In the genomic region with DNA sequence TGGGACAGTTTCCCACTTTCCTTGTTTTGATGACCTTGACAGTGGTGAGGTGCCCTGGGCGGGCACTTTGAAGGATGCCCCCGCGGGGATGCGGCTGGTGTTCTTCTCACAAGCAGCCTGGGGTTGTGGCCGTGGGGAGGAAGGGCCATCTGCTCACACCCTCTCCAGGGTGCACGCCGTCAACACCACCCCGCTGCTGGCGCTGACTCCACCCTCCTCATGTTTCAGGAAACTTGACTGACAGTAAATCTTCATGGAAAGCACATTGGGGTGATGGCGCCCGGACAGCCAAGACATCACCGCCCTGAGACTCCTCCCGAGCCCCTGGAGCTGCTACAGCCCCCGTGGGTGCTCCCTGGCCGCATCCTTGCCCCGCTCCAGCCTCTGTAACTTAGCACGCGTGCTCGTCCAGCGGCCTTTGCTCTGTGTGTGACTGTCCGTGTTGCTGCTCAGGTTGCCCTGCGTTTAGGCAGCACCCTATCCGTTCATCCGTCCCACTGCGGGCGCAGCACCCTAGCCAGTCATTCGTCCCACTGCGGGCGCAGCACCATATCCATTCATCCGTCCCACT, we compare ENCODE assay signal across 23 cellular contexts.
DNase-seq lines count a peak whose midpoint lies in the region; ATAC-seq and TF ChIP-seq lines count a peak whose summit lies in the region.
"Had no signal": no experiment of that assay in that cellular context is flagged by ENCODE, and none has a peak within 500 bp of the region (broad histone marks: within the 10 kb centered on the region; RNA-seq: fewer than 3 reads in every experiment).

No MANE protein-coding gene starts in this region.

- RAD21 ChIA-PET in HCT116 (lab: Charles Lee; ENCODE audit: low non-redundant PET in 1 of 2, low total read pairs in 2 of 2, uncharacterized antibody in 2 of 2, unreplicated experiment in 2 of 2): no interaction called here

- TF ChIP-seq CTCF in HCT116 (IDR thresholded peaks at IDR 0.05 in 2 of 3, conservative IDR thresholded peaks at IDR 0.05 in 1 of 3; ENCODE audit: borderline replicate concordance in 1 of 3, insufficient read depth in 1 of 3, low read depth in 2 of 3, low read length in 2 of 3) (no peak), coronary artery (IDR thresholded peaks at IDR 0.05) (no peak), progenitor cell of endocrine pancreas (IDR thresholded peaks at IDR 0.05; ENCODE audit: unreplicated experiment) (no peak), brain microvascular endothelial cell (IDR thresholded peaks at IDR 0.05; ENCODE audit: low read depth, low read length, missing control alignments) (no peak)

- no peak overlapping the region for H2AFZ ChIP-seq in HCT116 (ENCODE audit: low read depth, low read length, poor library complexity, severe bottlenecking)

- H3K36me3 ChIP-seq in HCT116 (ENCODE audit: control insufficient read depth in 1 of 2, insufficient read depth in 2 of 2, low read length in 2 of 2) (no peaks in the 10 kb centered on the region), brain microvascular endothelial cell (replicated peaks) (no peaks in the 10 kb centered on the region)
- H3K36me3 ChIP-seq: ascending aorta, gastroesophageal sphincter, upper lobe of left lung had no signal

- H3K27ac Mint-ChIP-seq in activated T-cell treated with anti-CD3 and anti-CD28 coated beads, Interleukin-2, amount 50 U/mL, for 24 hours: no peak overlapping the region
- peak overlapping the region; percentile 20 for H3K27ac Mint-ChIP-seq in progenitor cell of endocrine pancreas
- H3K27ac Mint-ChIP-seq: activated naive CD4-positive, alpha-beta T cell treated with anti-CD3 and anti-CD28 coated beads, Interleukin-2, amount 50 U/mL, for 72 hours; stimulated activated naive CD8-positive, alpha-beta T cell treated with anti-CD3 and anti-CD28 coated beads, Interleukin-15, amount 100 ng/mL, for 72 hours had no signal

- no peak for ATAC-seq in HCT116
- ATAC-seq: activated naive CD4-positive, alpha-beta T cell treated with anti-CD3 and anti-CD28 coated beads, Interleukin-2, amount 50 U/mL, for 72 hours; gastroesophageal sphincter; K562; stimulated activated naive CD8-positive, alpha-beta T cell treated with anti-CD3 and anti-CD28 coated beads, Interleukin-15, amount 100 ng/mL, for 72 hours; T-cell had no signal

- CTCF ChIA-PET in HCT116 (lab: Charles Lee): no interaction called here

- no TSS peak for BruUV-seq in HCT116 (replicated peaks; lab: Mats Ljungman, UMichigan)

- H3K27ac ChIP-seq in HCT116 (ENCODE audit: low read depth, low read length) (no peak overlapping the region), coronary artery (no peak overlapping the region), brain microvascular endothelial cell (no peak overlapping the region)
- H3K27ac ChIP-seq: ascending aorta, gastroesophageal sphincter, upper lobe of left lung had no signal

- POLR2A ChIA-PET in HCT116 (lab: Charles Lee): no interaction called here

- H3K27me3 ChIP-seq in HCT116 (ENCODE audit: insufficient read depth, low read length): no peaks in the 10 kb centered on the region
- no peaks in the 10 kb centered on the region for H3K27me3 ChIP-seq in brain microvascular endothelial cell (replicated peaks)
- H3K27me3 ChIP-seq: ascending aorta, upper lobe of left lung had no signal

- no peaks in the 10 kb centered on the region for H3K36me3 Mint-ChIP-seq in activated T-cell treated with anti-CD3 and anti-CD28 coated beads, Interleukin-2, amount 50 U/mL, for 24 hours (ENCODE audit: low read depth)
- H3K36me3 Mint-ChIP-seq in progenitor cell of endocrine pancreas (ENCODE audit: insufficient read depth): no peaks in the 10 kb centered on the region
- H3K36me3 Mint-ChIP-seq: activated naive CD4-positive, alpha-beta T cell treated with anti-CD3 and anti-CD28 coated beads, Interleukin-2, amount 50 U/mL, for 72 hours; T-cell had no signal

- no peak overlapping the region for H3K4me3 ChIP-seq in HCT116 (replicated peaks in 1 of 2; ENCODE audit: low read depth in 1 of 2, low read length in 2 of 2)
- no peak overlapping the region for H3K4me3 ChIP-seq in coronary artery
- H3K4me3 ChIP-seq in brain microvascular endothelial cell (ENCODE audit: low read depth, low read length): no peak overlapping the region
- H3K4me3 ChIP-seq: ascending aorta, gastroesophageal sphincter, K562, smooth muscle cell, upper lobe of left lung had no signal

- H3K9ac ChIP-seq in HCT116 (ENCODE audit: low read length): no peak overlapping the region

- intact Hi-C loops in HCT116 (cut with micrococcal nuclease): no loop called here

- no peaks in the 10 kb centered on the region; a peak in 1 of 4 replicates for H3K4me1 ChIP-seq in HCT116 (ENCODE audit: control insufficient read depth in 1 of 2, insufficient read depth in 2 of 2, low read length in 2 of 2)
- H3K4me1 ChIP-seq: ascending aorta had no signal

- H4K20me1 ChIP-seq in HCT116 (ENCODE audit: insufficient read depth): no peaks in the 10 kb centered on the region

- in situ Hi-C loops in brain microvascular endothelial cell (cut with HindIII; ENCODE audit: low pct_ligation_motif_present, low sequenced_read_pairs): no loop called here

- no peak for TF ChIP-seq RAD21 in HCT116 (IDR thresholded peaks at IDR 0.05; ENCODE audit: low read depth)

- H3K9me3 ChIP-seq in HCT116 (ENCODE audit: control insufficient read depth in 1 of 2, insufficient read depth in 1 of 2, low read depth in 1 of 2, low read length in 2 of 2): no peaks in the 10 kb centered on the region
- H3K9me3 ChIP-seq: ascending aorta, gastroesophageal sphincter, upper lobe of left lung had no signal

- peak; percentile 4 to 13 for DNase-seq in activated T-cell treated with anti-CD3 and anti-CD28 coated beads, Interleukin-2, amount 50 U/mL, for 48 hours
- DNase-seq in activated T-cell treated with anti-CD3 and anti-CD28 coated beads, Interleukin-2, amount 50 U/mL, for 24 hours: no peak
- DNase-seq in HCT116 (ENCODE audit: low read depth, low spot score) (no peak), coronary artery (ENCODE audit: low spot score) (peak; percentile 62), progenitor cell of endocrine pancreas (ENCODE audit: low spot score, unreplicated experiment) (no peak), NCI-H128 (lab: John Stamatoyannopoulos, UW; ENCODE audit: unreplicated experiment) (no peak), brain microvascular endothelial cell (no peak)
- DNase-seq in activated CD4-positive, alpha-beta T cell treated with anti-CD3 and anti-CD28 coated beads for 48 hours: no peak
- DNase-seq: DND-41; effector CD8-positive, alpha-beta T cell; kidney glomerular epithelial cell; NCI-H1930; NCI-H446; nephron progenitor cell; stimulated activated CD4-positive, alpha-beta T cell treated with anti-CD3 and anti-CD28 coated beads, Interleukin-4, amount 100 ng/mL, for 4 hours; stimulated activated naive CD8-positive, alpha-beta T cell treated with anti-CD3 and anti-CD28 coated beads, Interleukin-15, amount 100 ng/mL, for 72 hours had no signal

- no peak for TF ChIP-seq POLR2A in HCT116 (IDR thresholded peaks at IDR 0.05; ENCODE audit: borderline replicate concordance, extremely low read depth, insufficient read depth, insufficient read length)

- H3K4me1 Mint-ChIP-seq in activated T-cell treated with anti-CD3 and anti-CD28 coated beads, Interleukin-2, amount 50 U/mL, for 24 hours (ENCODE audit: low read depth): no peaks in the 10 kb centered on the region
- no peaks in the 10 kb centered on the region for H3K4me1 Mint-ChIP-seq in progenitor cell of endocrine pancreas (ENCODE audit: low read depth)
- H3K4me1 Mint-ChIP-seq: stimulated activated naive CD8-positive, alpha-beta T cell treated with anti-CD3 and anti-CD28 coated beads, Interleukin-15, amount 100 ng/mL, for 72 hours had no signal

- no peak overlapping the region for H3K4me2 ChIP-seq in HCT116 (ENCODE audit: low read length)
- H3K4me2 ChIP-seq: smooth muscle cell had no signal

- H3K4me3 Mint-ChIP-seq in activated T-cell treated with anti-CD3 and anti-CD28 coated beads, Interleukin-2, amount 50 U/mL, for 24 hours: no peak overlapping the region
- no peak overlapping the region for H3K4me3 Mint-ChIP-seq in progenitor cell of endocrine pancreas (ENCODE audit: low read depth)
- H3K4me3 Mint-ChIP-seq: nephron progenitor cell; stimulated activated naive CD8-positive, alpha-beta T cell treated with anti-CD3 and anti-CD28 coated beads, Interleukin-15, amount 100 ng/mL, for 72 hours; T-cell had no signal

- no peaks in the 10 kb centered on the region for H3K9me3 Mint-ChIP-seq in activated T-cell treated with anti-CD3 and anti-CD28 coated beads, Interleukin-2, amount 50 U/mL, for 24 hours
- no peaks in the 10 kb centered on the region for H3K9me3 Mint-ChIP-seq in progenitor cell of endocrine pancreas (ENCODE audit: low read depth)
- H3K9me3 Mint-ChIP-seq: activated naive CD4-positive, alpha-beta T cell treated with anti-CD3 and anti-CD28 coated beads, Interleukin-2, amount 50 U/mL, for 72 hours; nephron progenitor cell; stimulated activated naive CD8-positive, alpha-beta T cell treated with anti-CD3 and anti-CD28 coated beads, Interleukin-15, amount 100 ng/mL, for 72 hours; T-cell had no signal

- no peaks in the 10 kb centered on the region for H3K9me2 ChIP-seq in HCT116 (ENCODE audit: insufficient read depth)

- no peaks in the 10 kb centered on the region for H3K27me3 Mint-ChIP-seq in activated T-cell treated with anti-CD3 and anti-CD28 coated beads, Interleukin-2, amount 50 U/mL, for 24 hours
- peaks cover 13% of the 10 kb centered on the region for H3K27me3 Mint-ChIP-seq in progenitor cell of endocrine pancreas

- H3K79me2 ChIP-seq in HCT116 (ENCODE audit: insufficient read depth, low read length): no peaks in the 10 kb centered on the region

TF ChIP-seq in HCT116, 20 proteins besides CTCF, POLR2A, EP300 and RAD21:
- peak; percentile 25 for TF ChIP-seq TCF7L2 (IDR thresholded peaks at IDR 0.05; ENCODE audit: borderline replicate concordance, extremely low read depth, insufficient read depth, insufficient read length)
- TF ChIP-seq ZNF274 (IDR thresholded peaks at IDR 0.05; ENCODE audit: low read depth, low read length): no peak

Comparison
In these comparisons a context has a peak if more than half of its experiments do, and no peak if none do; other contexts are left out.
1. DNase-seq: peak in activated T-cell treated with anti-CD3 and anti-CD28 coated beads, Interleukin-2, amount 50 U/mL, for 48 hours (2 of 2) and coronary artery (single experiment); none in activated T-cell treated with anti-CD3 and anti-CD28 coated beads, Interleukin-2, amount 50 U/mL, for 24 hours (single experiment), HCT116 (single experiment), progenitor cell of endocrine pancreas (single experiment), NCI-H128 (single experiment), brain microvascular endothelial cell (single experiment) and activated CD4-positive, alpha-beta T cell treated with anti-CD3 and anti-CD28 coated beads for 48 hours (single experiment).